In genomic region chr1:179516976-179517705, GRCh38 we compare ENCODE assay signal across 1 cellular context.
TF ChIP-seq lines count a peak whose summit lies in the region.

No MANE protein-coding gene starts in this region.

TF ChIP-seq in HepG2, 621 proteins besides CTCF, POLR2A, EP300 and RAD21:
- TF ChIP-seq NFE2 (CRISPR knock-in tag; IDR thresholded peaks at IDR 0.05) = no peak
- TF ChIP-seq ZNF496 (CRISPR knock-in tag; IDR thresholded peaks at IDR 0.05; ENCODE audit: insufficient replicate concordance) = no peak
- TF ChIP-seq, protein P1, sequence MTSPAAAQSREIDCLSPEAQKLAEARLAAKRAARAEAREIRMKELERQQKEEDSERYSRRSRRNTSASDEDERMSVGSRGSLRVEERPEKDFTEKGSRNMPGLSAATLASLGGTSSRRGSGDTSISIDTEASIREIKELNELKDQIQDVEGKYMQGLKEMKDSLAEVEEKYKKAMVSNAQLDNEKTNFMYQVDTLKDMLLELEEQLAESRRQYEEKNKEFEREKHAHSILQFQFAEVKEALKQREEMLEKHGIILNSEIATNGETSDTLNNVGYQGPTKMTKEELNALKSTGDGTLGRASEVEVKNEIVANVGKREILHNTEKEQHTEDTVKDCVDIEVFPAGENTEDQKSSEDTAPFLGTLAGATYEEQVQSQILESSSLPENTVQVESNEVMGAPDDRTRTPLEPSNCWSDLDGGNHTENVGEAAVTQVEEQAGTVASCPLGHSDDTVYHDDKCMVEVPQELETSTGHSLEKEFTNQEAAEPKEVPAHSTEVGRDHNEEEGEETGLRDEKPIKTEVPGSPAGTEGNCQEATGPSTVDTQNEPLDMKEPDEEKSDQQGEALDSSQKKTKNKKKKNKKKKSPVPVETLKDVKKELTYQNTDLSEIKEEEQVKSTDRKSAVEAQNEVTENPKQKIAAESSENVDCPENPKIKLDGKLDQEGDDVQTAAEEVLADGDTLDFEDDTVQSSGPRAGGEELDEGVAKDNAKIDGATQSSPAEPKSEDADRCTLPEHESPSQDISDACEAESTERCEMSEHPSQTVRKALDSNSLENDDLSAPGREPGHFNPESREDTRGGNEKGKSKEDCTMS (CRISPR knock-in tag; conservative IDR thresholded peaks at IDR 0.05) = no peak
- TF ChIP-seq, protein P2, sequence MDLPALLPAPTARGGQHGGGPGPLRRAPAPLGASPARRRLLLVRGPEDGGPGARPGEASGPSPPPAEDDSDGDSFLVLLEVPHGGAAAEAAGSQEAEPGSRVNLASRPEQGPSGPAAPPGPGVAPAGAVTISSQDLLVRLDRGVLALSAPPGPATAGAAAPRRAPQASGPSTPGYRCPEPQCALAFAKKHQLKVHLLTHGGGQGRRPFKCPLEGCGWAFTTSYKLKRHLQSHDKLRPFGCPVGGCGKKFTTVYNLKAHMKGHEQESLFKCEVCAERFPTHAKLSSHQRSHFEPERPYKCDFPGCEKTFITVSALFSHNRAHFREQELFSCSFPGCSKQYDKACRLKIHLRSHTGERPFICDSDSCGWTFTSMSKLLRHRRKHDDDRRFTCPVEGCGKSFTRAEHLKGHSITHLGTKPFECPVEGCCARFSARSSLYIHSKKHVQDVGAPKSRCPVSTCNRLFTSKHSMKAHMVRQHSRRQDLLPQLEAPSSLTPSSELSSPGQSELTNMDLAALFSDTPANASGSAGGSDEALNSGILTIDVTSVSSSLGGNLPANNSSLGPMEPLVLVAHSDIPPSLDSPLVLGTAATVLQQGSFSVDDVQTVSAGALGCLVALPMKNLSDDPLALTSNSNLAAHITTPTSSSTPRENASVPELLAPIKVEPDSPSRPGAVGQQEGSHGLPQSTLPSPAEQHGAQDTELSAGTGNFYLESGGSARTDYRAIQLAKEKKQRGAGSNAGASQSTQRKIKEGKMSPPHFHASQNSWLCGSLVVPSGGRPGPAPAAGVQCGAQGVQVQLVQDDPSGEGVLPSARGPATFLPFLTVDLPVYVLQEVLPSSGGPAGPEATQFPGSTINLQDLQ (CRISPR knock-in tag; IDR thresholded peaks at IDR 0.05) = no peak
- no peak for TF ChIP-seq GATA4 (IDR thresholded peaks at IDR 0.05; ENCODE audit: borderline replicate concordance, low read depth)
- TF ChIP-seq, protein P3, sequence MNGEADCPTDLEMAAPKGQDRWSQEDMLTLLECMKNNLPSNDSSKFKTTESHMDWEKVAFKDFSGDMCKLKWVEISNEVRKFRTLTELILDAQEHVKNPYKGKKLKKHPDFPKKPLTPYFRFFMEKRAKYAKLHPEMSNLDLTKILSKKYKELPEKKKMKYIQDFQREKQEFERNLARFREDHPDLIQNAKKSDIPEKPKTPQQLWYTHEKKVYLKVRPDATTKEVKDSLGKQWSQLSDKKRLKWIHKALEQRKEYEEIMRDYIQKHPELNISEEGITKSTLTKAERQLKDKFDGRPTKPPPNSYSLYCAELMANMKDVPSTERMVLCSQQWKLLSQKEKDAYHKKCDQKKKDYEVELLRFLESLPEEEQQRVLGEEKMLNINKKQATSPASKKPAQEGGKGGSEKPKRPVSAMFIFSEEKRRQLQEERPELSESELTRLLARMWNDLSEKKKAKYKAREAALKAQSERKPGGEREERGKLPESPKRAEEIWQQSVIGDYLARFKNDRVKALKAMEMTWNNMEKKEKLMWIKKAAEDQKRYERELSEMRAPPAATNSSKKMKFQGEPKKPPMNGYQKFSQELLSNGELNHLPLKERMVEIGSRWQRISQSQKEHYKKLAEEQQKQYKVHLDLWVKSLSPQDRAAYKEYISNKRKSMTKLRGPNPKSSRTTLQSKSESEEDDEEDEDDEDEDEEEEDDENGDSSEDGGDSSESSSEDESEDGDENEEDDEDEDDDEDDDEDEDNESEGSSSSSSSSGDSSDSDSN (CRISPR knock-in tag; IDR thresholded peaks at IDR 0.05) = no peak
- no peak for TF ChIP-seq ZMAT3 (CRISPR knock-in tag; conservative IDR thresholded peaks at IDR 0.05)
- TF ChIP-seq ZNF317 (CRISPR knock-in tag; IDR thresholded peaks at IDR 0.05) = no peak
- no peak for TF ChIP-seq BRCA1 (CRISPR knock-in tag; IDR thresholded peaks at IDR 0.05)
- no peak for TF ChIP-seq JDP2 (CRISPR knock-in tag; IDR thresholded peaks at IDR 0.05; ENCODE audit: borderline replicate concordance)
- TF ChIP-seq ZNF431 (CRISPR knock-in tag; IDR thresholded peaks at IDR 0.05; ENCODE audit: borderline replicate concordance, low read depth) = no peak
- TF ChIP-seq ZNF761 (CRISPR knock-in tag; conservative IDR thresholded peaks at IDR 0.05) = no peak
- no peak for TF ChIP-seq FOSL2 (CRISPR knock-in tag; IDR thresholded peaks at IDR 0.05)
- TF ChIP-seq, protein P4, sequence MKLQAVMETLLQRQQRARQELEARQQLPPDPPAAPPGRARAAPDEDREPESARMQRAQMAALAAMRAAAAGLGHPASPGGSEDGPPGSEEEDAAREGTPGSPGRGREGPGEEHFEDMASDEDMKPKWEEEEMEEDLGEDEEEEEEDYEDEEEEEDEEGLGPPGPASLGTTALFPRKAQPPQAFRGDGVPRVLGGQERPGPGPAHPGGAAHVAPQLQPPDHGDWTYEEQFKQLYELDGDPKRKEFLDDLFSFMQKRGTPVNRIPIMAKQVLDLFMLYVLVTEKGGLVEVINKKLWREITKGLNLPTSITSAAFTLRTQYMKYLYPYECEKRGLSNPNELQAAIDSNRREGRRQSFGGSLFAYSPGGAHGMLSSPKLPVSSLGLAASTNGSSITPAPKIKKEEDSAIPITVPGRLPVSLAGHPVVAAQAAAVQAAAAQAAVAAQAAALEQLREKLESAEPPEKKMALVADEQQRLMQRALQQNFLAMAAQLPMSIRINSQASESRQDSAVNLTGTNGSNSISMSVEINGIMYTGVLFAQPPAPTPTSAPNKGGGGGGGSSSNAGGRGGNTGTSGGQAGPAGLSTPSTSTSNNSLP (IDR thresholded peaks at IDR 0.05; ENCODE audit: low read depth, low read length) = no peak
- no peak for TF ChIP-seq KDM4B (CRISPR knock-in tag; IDR thresholded peaks at IDR 0.05)
- TF ChIP-seq DNMT1 (CRISPR knock-in tag; IDR thresholded peaks at IDR 0.05) = no peak
- TF ChIP-seq TEAD3 (CRISPR knock-in tag; optimal IDR thresholded peaks at IDR 0.05; ENCODE audit: borderline replicate concordance) = no peak
